Comparison of ENCODE assay signal across 1 cellular context in genomic region chr1:24966724-24967346, GRCh38.
A peak's percentile ranks its signal among the peaks of the same experiment; 100 is the strongest.
TF ChIP-seq lines count a peak whose summit lies in the region.

No MANE protein-coding gene starts in this region.

TF ChIP-seq in GM12878, 131 proteins besides CTCF, POLR2A, EP300 and RAD21 (continued from another document and continues in another):
- TF ChIP-seq ZSCAN29 (IDR thresholded peaks at IDR 0.05) (no peak), POLR2AphosphoS5 (IDR thresholded peaks at IDR 0.05; ENCODE audit: low read length) (no peak), SMARCA5 (IDR thresholded peaks at IDR 0.05) (peak; percentile 89), NFYA (IDR thresholded peaks at IDR 0.05; ENCODE audit: borderline replicate concordance, low read depth, low read length) (no peak), NRF1 (conservative IDR thresholded peaks at IDR 0.05; ENCODE audit: low read depth, low read length) (no peak), TCF3 (IDR thresholded peaks at IDR 0.05; ENCODE audit: borderline replicate concordance, insufficient read depth, low read depth, low read length) (peak; percentile 82), ZBTB11 (CRISPR knock-in tag; IDR thresholded peaks at IDR 0.05) (no peak), NFIC (IDR thresholded peaks at IDR 0.05; ENCODE audit: low read depth, low read length) (no peak), MTA2 (IDR thresholded peaks at IDR 0.05; ENCODE audit: low read depth) (peak; percentile 70; the same call in 1 of the 2 replicates), TCF7 (IDR thresholded peaks at IDR 0.05; ENCODE audit: borderline replicate concordance) (peak; percentile 95), BRCA1 (IDR thresholded peaks at IDR 0.05; ENCODE audit: low read depth, low read length) (no peak), ZZZ3 (IDR thresholded peaks at IDR 0.05; ENCODE audit: control insufficient read depth, insufficient read length, low read depth) (no peak), REST (IDR thresholded peaks at IDR 0.05; ENCODE audit: low read depth, low read length) (no peak), NKRF (conservative IDR thresholded peaks at IDR 0.05) (no peak), CBX5 (IDR thresholded peaks at IDR 0.05; ENCODE audit: low read depth) (no peak), CREM (IDR thresholded peaks at IDR 0.05; ENCODE audit: low read depth) (peak; percentile 96), ZNF687 (IDR thresholded peaks at IDR 0.05) (no peak), KAT2A (conservative IDR thresholded peaks at IDR 0.05; ENCODE audit: control insufficient read depth, low read depth, low read length) (no peak), CHD4 (IDR thresholded peaks at IDR 0.05) (0 out of 2 replicates have a peak, but pooled peaks have one; percentile 61), BHLHE40 (IDR thresholded peaks at IDR 0.05; ENCODE audit: borderline replicate concordance in 1 of 2, low read depth in 2 of 2, low read length in 1 of 2) (peak; percentile 80 to 88; a peak in 3 of 4 replicates), BCLAF1 (IDR thresholded peaks at IDR 0.05) (no peak), KLF5 (IDR thresholded peaks at IDR 0.05; ENCODE audit: partially characterized antibody) (no peak), ZNF274 (IDR thresholded peaks at IDR 0.05; ENCODE audit: insufficient read depth, insufficient read length) (no peak), ETV6 (conservative IDR thresholded peaks at IDR 0.05 in 1 of 2, IDR thresholded peaks at IDR 0.05 in 1 of 2; ENCODE audit: borderline replicate concordance in 1 of 2, low read depth in 1 of 2) (peak in 1 of 2 experiments; percentile 73; a peak in 2 of 4 replicates), E4F1 (IDR thresholded peaks at IDR 0.05; ENCODE audit: borderline replicate concordance, partially characterized antibody) (no peak), CHD1 (IDR thresholded peaks at IDR 0.05; ENCODE audit: low read depth, low read length) (no peak), MXI1 (IDR thresholded peaks at IDR 0.05; ENCODE audit: low read depth, low read length) (no peak), ATF3 (IDR thresholded peaks at IDR 0.05; ENCODE audit: borderline replicate concordance, extremely low read depth, low read depth, low read length) (no peak), ZBTB33 (IDR thresholded peaks at IDR 0.05) (no peak), E2F8 (IDR thresholded peaks at IDR 0.05; ENCODE audit: low read depth, partially characterized antibody) (no peak), DPF2 (IDR thresholded peaks at IDR 0.05) (peak; percentile 84)
